8 cellular contexts compared by ENCODE assay signal in genomic region chr6:41072836-41073202, GRCh38. TPM values are rescaled to one million over a fixed set of nuclear protein-coding genes. Genes with fewer than 3 reads are reported as not detected.
DNase-seq lines count a peak whose midpoint lies in the region; ATAC-seq and TF ChIP-seq lines count a peak whose summit lies in the region.

NFYA (plus strand) TSS chr6:41072974; CDS start chr6:41079090, 6,116 bp downstream.

- peaks cover 12% of the 10 kb centered on the region for H3K36me3 ChIP-seq in RWPE2 (ENCODE audit: low read depth)

- H3K4me1 ChIP-seq in RWPE2 (ENCODE audit: insufficient read depth, poor library complexity, severe bottlenecking) (no peaks in the 10 kb centered on the region), right cardiac atrium (ENCODE audit: control insufficient read depth, insufficient read depth, low read length) (peaks cover 3% of the 10 kb centered on the region)

- intact Hi-C loops in right cardiac atrium (cut with DNase I), result no loop called here

- H3K27ac ChIP-seq in RWPE2 (ENCODE audit: poor library complexity, severe bottlenecking), result peak within 1 kb of the TSS; percentile 94
- H3K27ac ChIP-seq in angular gyrus (ENCODE audit: low read depth, low read length), result peak within 1 kb of the TSS; percentile 90
- peak within 1 kb of the TSS; percentile 100 for H3K27ac ChIP-seq in right cardiac atrium (ENCODE audit: low read length)

- no peaks in the 10 kb centered on the region for H3K9me3 ChIP-seq in RWPE2 (ENCODE audit: severe bottlenecking)
- no peaks in the 10 kb centered on the region for H3K9me3 ChIP-seq in right cardiac atrium (ENCODE audit: control insufficient read depth, low read length)

- ATAC-seq in GM18907 (IDR thresholded peaks at IDR 0.05; ENCODE audit: unreplicated experiment) (peak; percentile 73), HG03097 (IDR thresholded peaks at IDR 0.05; ENCODE audit: low FRiP score, unreplicated experiment) (peak; percentile 58), RWPE2 (ENCODE audit: low read depth) (peak; percentile 86), right cardiac atrium (peak; percentile 86)

- WGBS in right cardiac atrium, result under 1% methylated on average over 37 of the region's 37 CpGs

- H3K27me3 ChIP-seq in RWPE2 (ENCODE audit: insufficient read depth, poor library complexity, severe bottlenecking) (no peaks in the 10 kb centered on the region), right cardiac atrium (ENCODE audit: control insufficient read depth, insufficient read depth) (no peaks in the 10 kb centered on the region)

- no peak for TF ChIP-seq CTCF in RWPE2 (IDR thresholded peaks at IDR 0.05; ENCODE audit: poor library complexity, severe bottlenecking)
- TF ChIP-seq CTCF in retinal pigment epithelial cell (conservative IDR thresholded peaks at IDR 0.05; ENCODE audit: low read depth, low read length), result no peak

- DNase-seq in AG08396 (ENCODE audit: low spot score), result peak; percentile 97
- no peak for DNase-seq in RWPE2 (ENCODE audit: low spot score)
- peak; percentile 99 to 100 (median 100) for DNase-seq in right cardiac atrium
- DNase-seq in retinal pigment epithelial cell (ENCODE audit: low read depth), result peak; percentile 95
- DNase-seq in MV-4-11 (lab: John Stamatoyannopoulos, UW), result no peak

- H3K4me3 ChIP-seq in RWPE2 (ENCODE audit: severe bottlenecking) (peak within 1 kb of the TSS; percentile 81), right cardiac atrium (ENCODE audit: low read length) (peak within 1 kb of the TSS; percentile 93), retinal pigment epithelial cell (ENCODE audit: low read length) (peak within 1 kb of the TSS; percentile 86)

RNA-seq across cellular contexts. Expression of gene NFYA, which starts in this region (rescaled TPM):
- 10 to 100 TPM; 11.0 to 13.8 (median 11.8) TPM for total RNA-seq in right cardiac atrium
- polyA plus RNA-seq in right cardiac atrium, result 6.1 TPM

Comparison
In these comparisons a context has a peak if more than half of its experiments do, and no peak if none do; other contexts are left out.
1. DNase-seq: peak in AG08396 (single experiment), right cardiac atrium (3 of 3) and retinal pigment epithelial cell (single experiment); none in RWPE2 (single experiment) and MV-4-11 (single experiment).
2. Peak in every context shown above with its lines, with median percentiles within 50 percentile points of each other: ATAC-seq, H3K27ac ChIP-seq and H3K4me3 ChIP-seq.